8 cellular contexts compared by ENCODE assay signal in genomic region chr21:45427331-45428271, GRCh38. TPM values are rescaled to one million over a fixed set of nuclear protein-coding genes. Genes with fewer than 3 reads are reported as not detected.
DNase-seq lines count a peak whose midpoint lies in the region; ATAC-seq and TF ChIP-seq lines count a peak whose summit lies in the region.
"Had no signal": no experiment of that assay in that cellular context is flagged by ENCODE, and none has a peak within 500 bp of the region (broad histone marks: within the 10 kb centered on the region; RNA-seq: fewer than 3 reads in every experiment).

No MANE protein-coding gene starts in this region.

- H3K23ac ChIP-seq in IMR-90 (ENCODE audit: low read depth, low read length), result peak overlapping the region; percentile 45; the same call in 1 of the 2 replicates

- H2BK5ac ChIP-seq in IMR-90 (ENCODE audit: low read depth, low read length, poor library complexity, severe bottlenecking), result peak overlapping the region; percentile 78

- no peak overlapping the region for H3K9ac ChIP-seq in IMR-90 (ENCODE audit: low read depth, low read length)

- H3K27ac ChIP-seq in IMR-90 (ENCODE audit: insufficient read depth, low read length) (peak overlapping the region; percentile 58), vagina (peak overlapping the region; percentile 94)

- in situ Hi-C loops in IMR-90 (cut with MboI; ENCODE audit: low sequenced_read_pairs), result no loop called here

- no peak overlapping the region for H3K18ac ChIP-seq in IMR-90 (ENCODE audit: low read depth, low read length)

- BruUV-seq in IMR-90 (replicated peaks; lab: Mats Ljungman, UMichigan), result no TSS peak

- TF ChIP-seq RAD21 in IMR-90 (IDR thresholded peaks at IDR 0.05; ENCODE audit: low read length), result peak; percentile 34

- peaks cover 32% of the 10 kb centered on the region for H3K4me1 ChIP-seq in IMR-90 (ENCODE audit: control insufficient read depth, insufficient read depth, low read length)
- H3K4me1 ChIP-seq in vagina, result peaks cover 54% of the 10 kb centered on the region

- H4K5ac ChIP-seq in IMR-90 (ENCODE audit: low read depth, low read length), result no peak overlapping the region

- peaks cover 19 to 84% of the 10 kb centered on the region in 2 experiments for H3K79me1 ChIP-seq in IMR-90 (ENCODE audit: low read depth in 1 of 2, low read length in 2 of 2)

- no peak overlapping the region; the same call in 1 of the 2 replicates for H3K56ac ChIP-seq in IMR-90 (ENCODE audit: extremely low read depth, insufficient read depth, low read length)

- ATAC-seq in IMR-90 (ENCODE audit: low read depth) (peak; percentile 96), GM21381 (IDR thresholded peaks at IDR 0.05; ENCODE audit: unreplicated experiment) (no peak), GM21737 (IDR thresholded peaks at IDR 0.05; ENCODE audit: unreplicated experiment) (no peak)

- H3K14ac ChIP-seq in IMR-90 (replicated peaks; ENCODE audit: low read depth, low read length), result peak overlapping the region; percentile 65

- H3K36me3 ChIP-seq in IMR-90 (ENCODE audit: control insufficient read depth, insufficient read depth, low read length), result peaks cover 3% of the 10 kb centered on the region; the same call in 1 of the 2 replicates
- H3K36me3 ChIP-seq in vagina, result no peaks in the 10 kb centered on the region

- peak; percentile 98 for DNase-seq in IMR-90
- peak; percentile 98 for DNase-seq in choroid plexus epithelial cell (ENCODE audit: low read depth)
- peak; percentile 89 for DNase-seq in kidney glomerular epithelial cell (lab: John Stamatoyannopoulos, UW)
- DNase-seq in vagina (ENCODE audit: extremely low spot score in 2 of 2), result peak in 1 of 2 donors; percentile 97
- DNase-seq in NCI-H2171 treated with DMSO at 0.1 percent for 48 hours (lab: John Stamatoyannopoulos, UW), result no peak
- DNase-seq: NCI-H446 had no signal

- POLR2A ChIA-PET in IMR-90 (lab: Charles Lee; ENCODE audit: unreplicated experiment), result interaction anchor here (0.5 kb wide), 1 partner anchor 288 kb away, joined by 5 read pairs; no protein-coding TSS in a partner anchor

- peak overlapping the region; percentile 14 to 73 for H4K8ac ChIP-seq in IMR-90 (ENCODE audit: low read depth in 2 of 2, low read length in 2 of 2)

- H3K4me2 ChIP-seq in IMR-90 (ENCODE audit: low read depth, low read length), result no peak overlapping the region; the same call in 1 of the 2 replicates

- no peak overlapping the region for H3K4me3 ChIP-seq in IMR-90 (ENCODE audit: insufficient read depth, low read depth, low read length)
- no peak overlapping the region for H3K4me3 ChIP-seq in choroid plexus epithelial cell (ENCODE audit: low read depth, low read length)
- H3K4me3 ChIP-seq in vagina, result no peak overlapping the region

- CTCF ChIA-PET in IMR-90 (lab: Yijun Ruan, JAX), result interaction anchor here (1.0 kb wide), 1 partner anchor 118 kb away, joined by 3 read pairs; no protein-coding TSS in a partner anchor

- peak overlapping the region; percentile 90 for H2AFZ ChIP-seq in IMR-90 (replicated peaks; ENCODE audit: low read length, poor library complexity)

- TF ChIP-seq POLR2A in IMR-90 (IDR thresholded peaks at IDR 0.05; ENCODE audit: low read depth, low read length) (0 out of 2 replicates have a peak, but pooled peaks have one; percentile 37), vagina (IDR thresholded peaks at IDR 0.05) (no peak)

- H4K20me1 ChIP-seq in IMR-90 (ENCODE audit: insufficient read depth, low read length), result peaks cover 37% of the 10 kb centered on the region

- intact Hi-C loops in IMR-90 (cut with micrococcal nuclease), result loop anchor here (2.0 kb wide), 1 partner anchor 41 kb away; no protein-coding TSS in a partner anchor
- intact Hi-C loops in vagina (cut with DNase I), result no loop called here

- no peak for TF ChIP-seq CTCF in IMR-90 (conservative IDR thresholded peaks at IDR 0.05; ENCODE audit: low read depth, low read length)
- TF ChIP-seq CTCF in choroid plexus epithelial cell (conservative IDR thresholded peaks at IDR 0.05; ENCODE audit: low read depth, low read length), result no peak
- no peak for TF ChIP-seq CTCF in vagina (IDR thresholded peaks at IDR 0.05)

- peak overlapping the region; percentile 82 for H2AK5ac ChIP-seq in IMR-90 (ENCODE audit: low read depth, low read length)

- H3K9me1 ChIP-seq in IMR-90 (ENCODE audit: insufficient read depth, low read length), result peaks cover 21% of the 10 kb centered on the region

- H3K9me3 ChIP-seq in IMR-90 (ENCODE audit: control insufficient read depth, insufficient read depth, low read length) (no peaks in the 10 kb centered on the region), vagina (no peaks in the 10 kb centered on the region)

- H4K91ac ChIP-seq in IMR-90 (ENCODE audit: insufficient read depth, low read depth, low read length), result peak overlapping the region; percentile 76

- peak overlapping the region; percentile 79 for H2BK20ac ChIP-seq in IMR-90 (ENCODE audit: low read depth, low read length)

- dilution Hi-C loops in IMR-90 (cut with HindIII; ENCODE audit: low sequenced_read_pairs, unreplicated experiment), result no loop called here

- H3K27me3 ChIP-seq in IMR-90 (ENCODE audit: control insufficient read depth, insufficient read depth, low read length), result no peaks in the 10 kb centered on the region
- no peaks in the 10 kb centered on the region for H3K27me3 ChIP-seq in vagina

- H2BK15ac ChIP-seq in IMR-90 (ENCODE audit: low read depth, low read length), result peak overlapping the region; percentile 25; the same call in 1 of the 3 replicates

- 45% methylated on average over 16 of the region's 45 CpGs; no CpG with 5 or more reads in 1 of the 2 experiments for WGBS in IMR-90 (ENCODE audit: extremely low coverage in 2 of 2, insufficient read length in 1 of 2), 2 experiments

- H3K4ac ChIP-seq in IMR-90 (ENCODE audit: low read depth, low read length), result peak overlapping the region; percentile 83

- H2BK120ac ChIP-seq in IMR-90 (ENCODE audit: low read depth, low read length), result peak overlapping the region; percentile 81

- peak overlapping the region; percentile 98 for H2AK9ac ChIP-seq in IMR-90 (replicated peaks; ENCODE audit: low read depth, low read length, poor library complexity)

TF ChIP-seq in IMR-90, 13 proteins besides CTCF, POLR2A, EP300 and RAD21:
- TF ChIP-seq RFX5 (IDR thresholded peaks at IDR 0.05; ENCODE audit: low read depth, low read length) (no peak), CHD1 (IDR thresholded peaks at IDR 0.05; ENCODE audit: low read depth, low read length) (no peak), SMC3 (IDR thresholded peaks at IDR 0.05; ENCODE audit: low read depth, low read length) (no peak), BHLHE40 (IDR thresholded peaks at IDR 0.05; ENCODE audit: low read depth, low read length) (peak; percentile 91), MAZ (IDR thresholded peaks at IDR 0.05; ENCODE audit: borderline replicate concordance, low read depth, low read length) (peak; percentile 77; the same call in 1 of the 2 replicates), NFE2L2 (IDR thresholded peaks at IDR 0.05; ENCODE audit: low read depth, low read length) (peak; percentile 2; the same call in 1 of the 2 replicates), ELK1 (IDR thresholded peaks at IDR 0.05; ENCODE audit: borderline replicate concordance, low read depth, low read length) (no peak), USF2 (IDR thresholded peaks at IDR 0.05; ENCODE audit: low read depth, low read length) (peak; percentile 97), FOS (IDR thresholded peaks at IDR 0.05; ENCODE audit: low read depth, low read length) (peak; percentile 99), RCOR1 (IDR thresholded peaks at IDR 0.05; ENCODE audit: insufficient replicate concordance, low read length) (peak; percentile 28), MXI1 (IDR thresholded peaks at IDR 0.05; ENCODE audit: borderline replicate concordance, low read depth, low read length) (peak; percentile 78; the same call in 1 of the 2 replicates), MAFK (IDR thresholded peaks at IDR 0.05; ENCODE audit: low read depth, low read length) (no peak), CEBPB (IDR thresholded peaks at IDR 0.05; ENCODE audit: low read depth, low read length) (0 out of 2 replicates have a peak, but pooled peaks have one; percentile 20)

RNA-seq across cellular contexts. Expression of gene COL18A1, which starts 22.6 kb away (rescaled TPM):
- total RNA-seq in IMR-90 (2012; rRNA removed) (4.3 and 6.7 TPM in 2 replicates), vagina (86.7 TPM)
- polyA plus RNA-seq in IMR-90 (2012; rRNA removed), result 46.7 and 52.6 TPM in 2 replicates
- polyA plus RNA-seq in IMR-90 (2012; cell fraction: cytosol; rRNA removed), result 66.0 and 124 TPM in 2 replicates
- polyA plus RNA-seq in IMR-90 (2012; cell fraction: nucleus; rRNA removed; ENCODE audit: low replicate concordance), result 136 and 394 TPM in 2 replicates

Comparison
In these comparisons a context has a peak if more than half of its experiments do, and no peak if none do; other contexts are left out.
1. RNA of gene COL18A1, which starts 22.6 kb away (total RNA-seq): 86.7 TPM in vagina (single experiment); 4.3 to 6.7 TPM in IMR-90; every median in the first group is over 10 times any median in the second.